ENCODE assay signal across 8 cellular contexts in genomic region chr9:92140074-92140753, GRCh38. TPM values are rescaled to one million over a fixed set of nuclear protein-coding genes. Genes with fewer than 3 reads are reported as not detected.
DNase-seq lines count a peak whose midpoint lies in the region; ATAC-seq and TF ChIP-seq lines count a peak whose summit lies in the region.
"Had no signal": no experiment of that assay in that cellular context is flagged by ENCODE, and none has a peak within 500 bp of the region (broad histone marks: within the 10 kb centered on the region; RNA-seq: fewer than 3 reads in every experiment).

No MANE protein-coding gene starts in this region.

- H3K4me2 ChIP-seq in PC-3 (ENCODE audit: low read length) (peak overlapping the region; percentile 78), neural cell (ENCODE audit: low read length) (no peak overlapping the region)

- TF ChIP-seq POLR2A in esophagus squamous epithelium (IDR thresholded peaks at IDR 0.05): no peak
- TF ChIP-seq POLR2A in stomach (IDR thresholded peaks at IDR 0.05): no peak

- peak overlapping the region; percentile 75 for H2AFZ ChIP-seq in PC-3 (ENCODE audit: low read length)
- H2AFZ ChIP-seq in neural cell (ENCODE audit: low read depth, low read length): no peak overlapping the region

- no TSS peak for BruUV-seq in PC-3 (replicated peaks; lab: Mats Ljungman, UMichigan)

- peaks cover 10% of the 10 kb centered on the region for H3K4me1 Mint-ChIP-seq in activated T-cell treated with anti-CD3 and anti-CD28 coated beads, Interleukin-2, amount 50 U/mL, for 24 hours (ENCODE audit: low read depth)

- TF ChIP-seq CTCF in GM13977 (IDR thresholded peaks at IDR 0.05; ENCODE audit: extremely low read depth, insufficient read depth, missing control alignments) (peak; percentile 97), PC-3 (conservative IDR thresholded peaks at IDR 0.05; ENCODE audit: low read depth, low read length) (peak; percentile 78), esophagus squamous epithelium (IDR thresholded peaks at IDR 0.05) (peak; percentile 86 to 93 (median 90)), neural cell (IDR thresholded peaks at IDR 0.05; ENCODE audit: poor library complexity, severe bottlenecking) (peak; percentile 62), stomach (IDR thresholded peaks at IDR 0.05) (peak in 5 of 7 experiments; percentile 71 to 94 (median 90))

- H3K4me3 ChIP-seq in PC-3 (ENCODE audit: low read length): peak overlapping the region; percentile 58; the same call in 1 of the 2 replicates
- H3K4me3 ChIP-seq in esophagus squamous epithelium: peak overlapping the region in 3 of 4 donors; percentile 43 to 67 (median 49)
- no peak overlapping the region for H3K4me3 ChIP-seq in neural cell (ENCODE audit: low read length)
- H3K4me3 ChIP-seq in stomach: peak overlapping the region; percentile 38 to 50 (median 41)

- H3K27me3 ChIP-seq in PC-3 (ENCODE audit: low read length): no peaks in the 10 kb centered on the region
- peaks cover 0 to 28% (median 0%) of the 10 kb centered on the region in 4 donors for H3K27me3 ChIP-seq in esophagus squamous epithelium
- H3K27me3 ChIP-seq in neural cell (ENCODE audit: insufficient read depth, low read depth, low read length): peaks cover 22% of the 10 kb centered on the region
- peaks cover 4 to 47% (median 11%) of the 10 kb centered on the region in 3 donors for H3K27me3 ChIP-seq in stomach

- H4K20me1 ChIP-seq in PC-3 (ENCODE audit: low read length) (no peaks in the 10 kb centered on the region), neural cell (ENCODE audit: insufficient read depth) (no peaks in the 10 kb centered on the region)

- H3K4me3 Mint-ChIP-seq in activated T-cell treated with anti-CD3 and anti-CD28 coated beads, Interleukin-2, amount 50 U/mL, for 24 hours: no peak overlapping the region

- H3K9me2 ChIP-seq in PC-3 (replicated peaks; ENCODE audit: low read length) (no peaks in the 10 kb centered on the region), neural cell (ENCODE audit: insufficient read depth, low read length) (no peaks in the 10 kb centered on the region)

- WGBS in esophagus squamous epithelium, 2 donors: 18 to 21% methylated on average over 8 to 12 of the region's 16 CpGs
- WGBS in stomach, 5 donors: 20 to 24% (median 22%) methylated on average over 7 to 16 of the region's 16 CpGs

- H3K36me3 Mint-ChIP-seq in activated T-cell treated with anti-CD3 and anti-CD28 coated beads, Interleukin-2, amount 50 U/mL, for 24 hours (ENCODE audit: low read depth): no peaks in the 10 kb centered on the region

- peak; percentile 83 for DNase-seq in GM13977 (ENCODE audit: low spot score)
- DNase-seq in HT-29 (ENCODE audit: low spot score): peak; percentile 79
- peak; percentile 73 for DNase-seq in PC-3
- peak; percentile 82 for DNase-seq in activated T-cell treated with anti-CD3 and anti-CD28 coated beads, Interleukin-2, amount 50 U/mL, for 24 hours
- peak; percentile 24 for DNase-seq in esophagus squamous epithelium (lab: John Stamatoyannopoulos, UW)
- peak; percentile 83 for DNase-seq in stomach

- no peak overlapping the region for H3K9ac ChIP-seq in PC-3 (ENCODE audit: low read length)
- no peak overlapping the region for H3K9ac ChIP-seq in neural cell (ENCODE audit: low read length)

- no peaks in the 10 kb centered on the region for H3K36me3 ChIP-seq in PC-3 (ENCODE audit: low read depth, low read length)
- no peaks in the 10 kb centered on the region for H3K36me3 ChIP-seq in esophagus squamous epithelium
- H3K36me3 ChIP-seq in neural cell (ENCODE audit: insufficient read depth, low read length): no peaks in the 10 kb centered on the region
- H3K36me3 ChIP-seq in stomach: no peaks in the 10 kb centered on the region

- H3K9me3 ChIP-seq in PC-3 (ENCODE audit: low read length) (no peaks in the 10 kb centered on the region), esophagus squamous epithelium (no peaks in the 10 kb centered on the region), neural cell (ENCODE audit: low read length) (no peaks in the 10 kb centered on the region), stomach (no peaks in the 10 kb centered on the region)

- TF ChIP-seq EP300 in neural cell (conservative IDR thresholded peaks at IDR 0.05; ENCODE audit: poor library complexity, severe bottlenecking) (no peak), stomach (IDR thresholded peaks at IDR 0.05) (no peak)

- peaks cover 66% of the 10 kb centered on the region for H3K27me3 Mint-ChIP-seq in activated T-cell treated with anti-CD3 and anti-CD28 coated beads, Interleukin-2, amount 50 U/mL, for 24 hours

- H3K4me1 ChIP-seq in PC-3 (ENCODE audit: insufficient read depth, low read length) (peaks cover 5% of the 10 kb centered on the region; the same call in 1 of the 2 replicates), esophagus squamous epithelium (peaks cover 7 to 25% (median 9%) of the 10 kb centered on the region in 3 donors), stomach (peaks cover 12 to 26% (median 23%) of the 10 kb centered on the region in 4 donors)

- peak; percentile 53 for TF ChIP-seq RAD21 in neural cell (conservative IDR thresholded peaks at IDR 0.05)

- POLR2A ChIA-PET in PC-3 (lab: Charles Lee; ENCODE audit: unreplicated experiment): interaction anchor here (0.6 kb wide), 1 partner anchor 66 kb away, joined by 3 read pairs; no protein-coding TSS in a partner anchor

- H3K79me2 ChIP-seq in PC-3 (ENCODE audit: low read length) (no peaks in the 10 kb centered on the region), neural cell (replicated peaks; ENCODE audit: insufficient read depth, low read length) (no peaks in the 10 kb centered on the region)

- CTCF ChIA-PET in PC-3 (lab: Charles Lee): interaction anchor here (1.0 to 1.1 kb wide), 2 partner anchors 51 to 72 kb away, joined by 3 to 6 read pairs; no protein-coding TSS in a partner anchor

- intact Hi-C loops in PC-3 (cut with micrococcal nuclease): loop anchor here (2.0 to 5.0 kb wide), 3 partner anchors 23 to 492 kb away; no protein-coding TSS in a partner anchor
- intact Hi-C loops in esophagus squamous epithelium (cut with DNase I): loop anchor here (5.0 kb wide), 1 partner anchor 102 kb away; no protein-coding TSS in a partner anchor
- intact Hi-C loops in stomach (cut with DNase I; ENCODE audit: low total_unique reads): no loop called here

- H3K9me3 Mint-ChIP-seq in activated T-cell treated with anti-CD3 and anti-CD28 coated beads, Interleukin-2, amount 50 U/mL, for 24 hours: no peaks in the 10 kb centered on the region
- H3K9me3 Mint-ChIP-seq: stimulated activated naive CD8-positive, alpha-beta T cell treated with anti-CD3 and anti-CD28 coated beads, Interleukin-15, Interleukin-2, amounts not matched to agents 100 ng/mL and 50 ng/mL, for 24 hours had no signal

- in situ Hi-C loops in GM13977 (cut with MboI; ENCODE audit: low pct_unique_long_range_greater_than_20kb, low sequenced_read_pairs, unreplicated experiment): loop anchor here (25.0 kb wide), 3 partner anchors 322 to 647 kb away; no protein-coding TSS in a partner anchor

- H3F3A ChIP-seq in PC-3 (ENCODE audit: low read length, unreplicated experiment) (no peaks in the 10 kb centered on the region), neural cell (ENCODE audit: insufficient read depth, low read length, poor library complexity, severe bottlenecking) (no peaks in the 10 kb centered on the region)

- H3K27ac Mint-ChIP-seq in activated T-cell treated with anti-CD3 and anti-CD28 coated beads, Interleukin-2, amount 50 U/mL, for 24 hours: no peak overlapping the region
- H3K27ac Mint-ChIP-seq: stimulated activated naive CD8-positive, alpha-beta T cell treated with anti-CD3 and anti-CD28 coated beads, Interleukin-15, Interleukin-2, amounts not matched to agents 100 ng/mL and 50 ng/mL, for 24 hours had no signal

- H3K27ac ChIP-seq in PC-3 (ENCODE audit: low read length) (no peak overlapping the region), esophagus squamous epithelium (peak overlapping the region in 1 of 4 donors; percentile 59), neural cell (ENCODE audit: low read length) (no peak overlapping the region), stomach (no peak overlapping the region)

- peak; percentile 52 for ATAC-seq in PC-3

TF ChIP-seq in neural cell, 6 proteins besides CTCF, POLR2A, EP300 and RAD21:
- TF ChIP-seq SMC3 (conservative IDR thresholded peaks at IDR 0.05; ENCODE audit: poor library complexity) (peak; percentile 52), POLR2AphosphoS5 (IDR thresholded peaks at IDR 0.05) (no peak)

RNA-seq across cellular contexts. Expression of gene SPTLC1, which starts 25.0 kb away (rescaled TPM):
- 59.7 and 72.9 TPM in 2 replicates for total RNA-seq in HT-29 (2014; rRNA removed; shearing (Covaris generic))
- total RNA-seq in PC-3 (2014; rRNA removed) (53.3 and 63.3 TPM in 2 replicates), esophagus squamous epithelium (100 to 1,000 TPM in 1 of 4 donors, 10 to 100 TPM in 3; 91.4 to 107 (median 96.5) TPM), stomach (100 to 1,000 TPM in 3 of 5 donors, 10 to 100 TPM in 2; 34.6 to 157 (median 145) TPM)
- polyA plus RNA-seq in neural cell (67.1 and 74.8 TPM in 2 replicates), stomach (10 to 100 TPM; 14.4 to 26.1 (median 15.9) TPM)
- 75.0 and 75.2 TPM in 2 replicates for polyA minus RNA-seq in neural cell

Comparison
In these comparisons a context has a peak if more than half of its experiments do, and no peak if none do; other contexts are left out.
1. DNase-seq: peak in every context shown above with its lines; median percentile 83 in GM13977; 83 in stomach; 82 in activated T-cell treated with anti-CD3 and anti-CD28 coated beads, Interleukin-2, amount 50 U/mL, for 24 hours; 79 in HT-29; 73 in PC-3; 24 in esophagus squamous epithelium.